ENCODE assay signal across 6 cellular contexts in genomic region chr7:147708871-147709270, GRCh38.
"Had no signal": no experiment of that assay in that cellular context is flagged by ENCODE, and none has a peak within 500 bp of the region (broad histone marks: within the 10 kb centered on the region; RNA-seq: fewer than 3 reads in every experiment).

No MANE protein-coding gene starts in this region.

- DNase-seq: H7, HFFc6, KBM-7 had no signal

- H3K4me1 ChIP-seq: HAP-1 had no signal

- H3K4me2 ChIP-seq: GM23338 had no signal

- H3K4me3 ChIP-seq: GM23338, HAP-1 had no signal

- H3K9me3 ChIP-seq: HAP-1 had no signal

- H3K36me3 ChIP-seq: HAP-1 had no signal

- H3K27ac ChIP-seq: HL-60 had no signal

- H2AFZ ChIP-seq: GM23338 had no signal
